In the genomic region with DNA sequence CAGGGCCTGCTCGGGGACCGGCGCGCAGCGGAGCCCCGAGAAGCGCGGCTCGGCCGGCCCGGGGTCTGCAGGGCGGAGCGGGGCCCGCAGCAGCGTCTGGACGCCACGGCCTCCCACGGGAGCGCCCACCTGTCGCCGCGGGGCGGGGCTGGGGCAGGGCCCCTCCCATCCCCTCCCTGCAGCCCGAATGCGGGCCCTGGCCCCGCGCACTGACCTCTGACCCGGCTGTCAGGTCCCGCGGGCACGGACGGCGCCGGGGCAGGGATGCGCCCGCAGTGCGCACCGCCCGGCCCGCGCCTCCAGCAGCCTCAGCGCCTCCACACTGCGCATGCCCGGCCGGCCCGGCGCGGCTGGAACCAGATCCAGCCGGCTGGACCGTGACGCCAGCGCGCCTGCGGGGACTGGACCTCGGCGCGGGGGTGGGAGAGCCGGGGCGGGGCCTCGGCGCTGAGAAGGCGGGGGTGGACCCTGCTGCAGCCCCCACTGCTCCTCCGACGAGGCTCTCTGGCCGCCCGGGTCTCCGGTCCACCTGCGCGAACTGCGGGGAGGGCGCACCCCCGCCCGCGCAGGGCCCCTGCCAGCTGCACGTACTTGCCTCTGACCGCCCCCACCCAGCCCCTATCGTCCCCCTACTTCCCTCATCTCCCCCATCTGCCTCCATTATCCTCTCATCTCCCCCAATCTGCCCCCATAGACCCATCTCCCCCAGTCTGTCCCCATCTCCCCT, we compare ENCODE assay signal across 8 cellular contexts. TPM values are rescaled to one million over a fixed set of nuclear protein-coding genes. Genes with fewer than 3 reads are reported as not detected.
DNase-seq lines count a peak whose midpoint lies in the region; ATAC-seq lines count a peak whose summit lies in the region.

No MANE protein-coding gene starts in this region.

- peak overlapping the region; percentile 55 to 69 for H3K4me3 ChIP-seq in esophagus (ENCODE audit: low read depth in 1 of 2, low read length in 2 of 2)
- H3K4me3 ChIP-seq in mucosa of stomach (ENCODE audit: low read length): peak overlapping the region; percentile 56

- WGBS in esophagus, 2 donors: 1 to 3% methylated on average over 36 to 77 of the region's 77 CpGs

- H3K27ac ChIP-seq in esophagus (ENCODE audit: low read depth in 2 of 2, low read length in 1 of 2): peak overlapping the region; percentile 90

- peaks cover 0 to 6% of the 10 kb centered on the region in 2 donors for H3K36me3 ChIP-seq in esophagus (ENCODE audit: control insufficient read depth in 2 of 2, insufficient read depth in 2 of 2, low read length in 1 of 2)
- H3K36me3 ChIP-seq in mucosa of stomach (ENCODE audit: control insufficient read depth, insufficient read depth, low read length): no peaks in the 10 kb centered on the region

- H3K9me3 ChIP-seq in esophagus (ENCODE audit: control insufficient read depth in 2 of 2, insufficient read depth in 1 of 2, low read depth in 1 of 2, low read length in 1 of 2) (no peaks in the 10 kb centered on the region), mucosa of stomach (ENCODE audit: control insufficient read depth, low read length) (no peaks in the 10 kb centered on the region)

- H3K9ac ChIP-seq in mucosa of stomach (ENCODE audit: low read length): peak overlapping the region; percentile 88

- DNase-seq in CD1c-positive myeloid dendritic cell (ENCODE audit: extremely low spot score): peak; percentile 94
- peak; percentile 72 for DNase-seq in NOMO-1 treated with dmso at 0.1 percent for 144 hours (lab: John Stamatoyannopoulos, UW; ENCODE audit: unreplicated experiment)
- DNase-seq in activated T-cell treated with anti-CD3 and anti-CD28 coated beads, Interleukin-2, amount 50 U/mL, for 1 hour: peak; percentile 78
- peak; percentile 82 for DNase-seq in stimulated activated CD8-positive, alpha-beta memory T cell treated with anti-CD3 and anti-CD28 coated beads, Interleukin-4, amount 100 ng/mL, for 24 hours (ENCODE audit: low read depth)

- H3K27me3 ChIP-seq in esophagus (ENCODE audit: control insufficient read depth in 1 of 2, insufficient read depth in 2 of 2, low read length in 2 of 2) (no peaks in the 10 kb centered on the region), mucosa of stomach (ENCODE audit: control insufficient read depth, insufficient read depth, low read length) (no peaks in the 10 kb centered on the region)

- H3K4me1 ChIP-seq in esophagus (ENCODE audit: control insufficient read depth in 2 of 2, insufficient read depth in 2 of 2, low read length in 1 of 2) (peaks cover 0 to 11% of the 10 kb centered on the region in 2 donors), mucosa of stomach (ENCODE audit: control insufficient read depth, insufficient read depth, low read length) (peaks cover 20% of the 10 kb centered on the region)

- ATAC-seq in GM19351 (IDR thresholded peaks at IDR 0.05; ENCODE audit: unreplicated experiment): peak; percentile 42
- peak; percentile 40 for ATAC-seq in HG03469 (IDR thresholded peaks at IDR 0.05; ENCODE audit: unreplicated experiment)

RNA-seq across cellular contexts. Expression of gene GPR146, which starts 16.1 kb away (rescaled TPM):
- polyA plus RNA-seq in esophagus: 1 to 10 TPM; 4.5 to 6.3 TPM

RNA-seq across cellular contexts. Expression of gene CYP2W1, which starts 45.2 kb away (rescaled TPM):
- 1 to 10 TPM in 1 of 2 donors, under 1 TPM in 1; 0.48 to 1.5 TPM for polyA plus RNA-seq in esophagus

RNA-seq across cellular contexts. Expression of gene COX19, which starts 52.9 kb away (rescaled TPM):
- polyA plus RNA-seq in esophagus: 1 to 10 TPM; 4.1 to 5.5 TPM

RNA-seq across cellular contexts. Expression of gene GPER1, which starts 59.7 kb away (rescaled TPM):
- polyA plus RNA-seq in esophagus: 1 to 10 TPM in 1 of 2 donors, under 1 TPM in 1; 0.81 to 1.1 TPM

Comparison
In these comparisons a context has a peak if more than half of its experiments do, and no peak if none do; other contexts are left out.
1. Peak in every context shown above with its lines: DNase-seq, ATAC-seq, H3K4me3 ChIP-seq and H3K27ac ChIP-seq.